Comparison of ENCODE assay signal across 1 cellular context in genomic region chr5:96259211-96259772, GRCh38.
TF ChIP-seq lines count a peak whose summit lies in the region.

No MANE protein-coding gene starts in this region.

TF ChIP-seq in WTC11, 78 proteins besides CTCF, POLR2A, EP300 and RAD21 (continued from another document):
- TF ChIP-seq SOX15 (CRISPR knock-in tag; IDR thresholded peaks at IDR 0.05) (no peak), HMGA2 (CRISPR knock-in tag; IDR thresholded peaks at IDR 0.05) (no peak), ZNF416 (CRISPR knock-in tag; IDR thresholded peaks at IDR 0.05) (no peak), ZMAT4 (CRISPR knock-in tag; IDR thresholded peaks at IDR 0.05) (no peak), ZNF138 (CRISPR knock-in tag; conservative IDR thresholded peaks at IDR 0.05) (no peak), CREB1 (CRISPR knock-in tag; IDR thresholded peaks at IDR 0.05) (no peak), ZNF425 (CRISPR knock-in tag; conservative IDR thresholded peaks at IDR 0.05) (no peak)
